Comparison of ENCODE assay signal across 27 cellular contexts in genomic region chr2:48238381-48238780, GRCh38.
"Had no signal": no experiment of that assay in that cellular context is flagged by ENCODE, and none has a peak within 500 bp of the region (broad histone marks: within the 10 kb centered on the region; RNA-seq: fewer than 3 reads in every experiment).

No MANE protein-coding gene starts in this region.

- H3K4me3 ChIP-seq: lung, neural progenitor cell, psoas muscle, right lobe of liver, skin epidermis, suprapubic skin, thoracic aorta, tibial artery, upper lobe of right lung had no signal

- H3K79me2 ChIP-seq: parathyroid adenoma had no signal

- H3K36me3 ChIP-seq: neural progenitor cell, neutrophil, right lobe of liver, suprapubic skin, thoracic aorta, tibial artery, upper lobe of right lung had no signal

- H3K9ac ChIP-seq: neural progenitor cell, parathyroid adenoma had no signal

- H3K27me3 ChIP-seq: neural progenitor cell, neutrophil, right lobe of liver, suprapubic skin, tibial artery, upper lobe of right lung had no signal

- ATAC-seq: left lobe of liver, natural killer cell, right lobe of liver, upper lobe of right lung had no signal

- H3K4me1 ChIP-seq: parathyroid adenoma, right lobe of liver, suprapubic skin, tibial artery, upper lobe of right lung had no signal

- H2AFZ ChIP-seq: neural progenitor cell, parathyroid adenoma had no signal

- H3K27ac ChIP-seq: neural progenitor cell, neutrophil, parathyroid adenoma, psoas muscle, right lobe of liver, skin epidermis, suprapubic skin, thoracic aorta, tibial artery, upper lobe of right lung had no signal

- FAIRE-seq: islet of Langerhans, urothelium cell line had no signal

- H3K4me2 ChIP-seq: neural progenitor cell had no signal

- H3K9me3 ChIP-seq: neutrophil, psoas muscle, right lobe of liver, suprapubic skin, thoracic aorta, tibial artery, upper lobe of right lung had no signal

- DNase-seq: hypothalamus; immature natural killer cell; mesendoderm; naive B cell; natural killer cell; nephron progenitor cell; occipital lobe; psoas muscle; right lobe of liver; stimulated activated CD4-positive, alpha-beta T cell treated with anti-CD3 and anti-CD28 coated beads, Interleukin-12 subunit alpha, Interleukin-12 subunit beta, amount 100 ng/mL, for 4 hours; stimulated activated CD4-positive, alpha-beta T cell treated with anti-CD3 and anti-CD28 coated beads, Interleukin-15, amount 100 ng/mL, for 24 hours; stimulated activated CD4-positive, alpha-beta T cell treated with anti-CD3 and anti-CD28 coated beads, Interleukin-2, amount 100 ng/mL, for 24 hours; stimulated activated CD4-positive, alpha-beta T cell treated with anti-CD3 and anti-CD28 coated beads, Interleukin-4, amount 100 ng/mL, for 1 hour; stimulated activated naive CD4-positive, alpha-beta T cell; tibial artery; trophoblast cell; upper lobe of right lung had no signal
